22 cellular contexts compared by ENCODE assay signal in the genomic region with DNA sequence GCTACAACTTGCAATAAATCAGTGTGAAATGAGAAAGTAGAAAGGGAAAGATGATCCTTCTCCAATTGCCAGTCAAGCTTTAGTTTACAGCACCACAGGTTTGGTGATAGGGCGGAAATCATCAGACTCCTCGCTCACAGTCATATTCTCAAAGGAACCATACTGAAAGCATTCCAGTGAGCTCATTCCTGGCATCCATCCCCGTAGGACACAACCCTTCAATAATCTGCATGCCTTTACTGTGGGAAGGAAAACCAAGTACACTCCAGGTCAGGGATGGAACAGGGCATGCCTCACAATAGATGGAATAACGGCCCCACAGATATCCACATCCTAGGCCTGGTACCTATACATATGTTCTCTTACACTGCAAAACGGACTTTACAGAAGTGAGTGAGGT.
A peak's percentile ranks its signal among the peaks of the same experiment; 100 is the strongest.
DNase-seq lines count a peak whose midpoint lies in the region; ATAC-seq, FAIRE-seq and TF ChIP-seq lines count a peak whose summit lies in the region.
"Had no signal": no experiment of that assay in that cellular context is flagged by ENCODE, and none has a peak within 500 bp of the region (broad histone marks: within the 10 kb centered on the region; RNA-seq: fewer than 3 reads in every experiment).

No MANE protein-coding gene starts in this region.

- peaks cover 7% of the 10 kb centered on the region for H3K27me3 ChIP-seq in adipocyte (replicated peaks; ENCODE audit: control insufficient read depth, insufficient read depth, low read length)
- no peaks in the 10 kb centered on the region for H3K27me3 ChIP-seq in foreskin keratinocyte
- H3K27me3 ChIP-seq in small intestine (ENCODE audit: control insufficient read depth in 2 of 2, insufficient read depth in 2 of 2, low read length in 2 of 2): no peaks in the 10 kb centered on the region
- no peaks in the 10 kb centered on the region for H3K27me3 ChIP-seq in effector memory CD4-positive, alpha-beta T cell (replicated peaks; ENCODE audit: control insufficient read depth, insufficient read depth, low read length, poor library complexity, severe bottlenecking)
- H3K27me3 ChIP-seq: hepatocyte, uterus had no signal

- ATAC-seq in foreskin keratinocyte (no peak), GM21447 (IDR thresholded peaks at IDR 0.05; ENCODE audit: unreplicated experiment) (no peak)
- no peak for ATAC-seq in activated CD4-positive, alpha-beta T cell treated with anti-CD3 and anti-CD28 coated beads for 36 hours

- no peak for FAIRE-seq in small intestine (lab: Jason Lieb, UNC)

- H3K36me3 ChIP-seq in adipocyte (ENCODE audit: control insufficient read depth, insufficient read depth, low read length, severe bottlenecking): no peaks in the 10 kb centered on the region
- no peaks in the 10 kb centered on the region for H3K36me3 ChIP-seq in small intestine (ENCODE audit: control insufficient read depth in 2 of 2, insufficient read depth in 2 of 2, low read length in 2 of 2)
- H3K36me3 ChIP-seq in effector memory CD4-positive, alpha-beta T cell (ENCODE audit: control insufficient read depth, insufficient read depth, low read length): no peaks in the 10 kb centered on the region
- H3K36me3 ChIP-seq: uterus had no signal

- H3K27ac ChIP-seq in foreskin keratinocyte: no peak overlapping the region
- no peak overlapping the region for H3K27ac ChIP-seq in small intestine (ENCODE audit: low read depth in 1 of 2, low read length in 1 of 2)
- no peak overlapping the region for H3K27ac ChIP-seq in effector memory CD4-positive, alpha-beta T cell (ENCODE audit: insufficient read depth, low read length, poor library complexity, severe bottlenecking)
- H3K27ac ChIP-seq: hepatocyte, uterus had no signal

- intact Hi-C loops in activated CD4-positive, alpha-beta T cell treated with anti-CD3 and anti-CD28 coated beads for 36 hours (cut with DNase I, micrococcal nuclease): no loop called here

- no peak for TF ChIP-seq CTCF in foreskin keratinocyte (conservative IDR thresholded peaks at IDR 0.05)

- CTCF ChIA-PET in activated CD4-positive, alpha-beta T cell treated with anti-CD3 and anti-CD28 coated beads for 36 hours (lab: Charles Lee): no interaction called here

- H3K9ac ChIP-seq in adipocyte (ENCODE audit: low read length): no peak overlapping the region

- H3K9me3 ChIP-seq in adipocyte (ENCODE audit: control insufficient read depth, low read length): no peaks in the 10 kb centered on the region
- H3K9me3 ChIP-seq in small intestine (ENCODE audit: control insufficient read depth, low read depth): no peaks in the 10 kb centered on the region
- H3K9me3 ChIP-seq in effector memory CD4-positive, alpha-beta T cell (ENCODE audit: control insufficient read depth, low read length): no peaks in the 10 kb centered on the region
- H3K9me3 ChIP-seq: uterus had no signal

- H3K4me1 Mint-ChIP-seq in activated CD4-positive, alpha-beta T cell treated with anti-CD3 and anti-CD28 coated beads for 36 hours: no peaks in the 10 kb centered on the region
- H3K4me1 Mint-ChIP-seq: activated B cell treated with CpG ODN at 0.5 μM for 24 hours; activated naive CD8-positive, alpha-beta T cell treated with anti-CD3 and anti-CD28 coated beads for 36 hours; B cell had no signal

- no peak overlapping the region for H3K4me3 Mint-ChIP-seq in activated CD4-positive, alpha-beta T cell treated with anti-CD3 and anti-CD28 coated beads for 36 hours
- H3K4me3 Mint-ChIP-seq: activated B cell treated with CpG ODN at 0.5 μM for 24 hours; activated naive CD8-positive, alpha-beta T cell treated with anti-CD3 and anti-CD28 coated beads for 36 hours; B cell; neural crest cell; stimulated activated naive CD8-positive, alpha-beta T cell treated with anti-CD3 and anti-CD28 coated beads, Interleukin-15, Interleukin-2, amounts not matched to agents 100 ng/mL and 50 ng/mL, for 24 hours had no signal

- H3K4me1 ChIP-seq in adipocyte (ENCODE audit: control insufficient read depth, insufficient read depth, low read length): peaks cover 6% of the 10 kb centered on the region
- no peaks in the 10 kb centered on the region for H3K4me1 ChIP-seq in foreskin keratinocyte
- H3K4me1 ChIP-seq in small intestine (ENCODE audit: control insufficient read depth in 2 of 2, insufficient read depth in 1 of 2, low read depth in 1 of 2, low read length in 1 of 2): no peaks in the 10 kb centered on the region
- no peaks in the 10 kb centered on the region for H3K4me1 ChIP-seq in effector memory CD4-positive, alpha-beta T cell (ENCODE audit: control insufficient read depth, insufficient read depth, low read length, poor library complexity, severe bottlenecking)
- H3K4me1 ChIP-seq: uterus had no signal

- no peak overlapping the region for H3K4me3 ChIP-seq in adipocyte (ENCODE audit: low read length)
- no peak overlapping the region for H3K4me3 ChIP-seq in skeletal muscle cell (ENCODE audit: low read depth, low read length)
- H3K4me3 ChIP-seq in small intestine (ENCODE audit: low read depth in 1 of 2, low read length in 2 of 2): no peak overlapping the region
- no peak overlapping the region for H3K4me3 ChIP-seq in effector memory CD4-positive, alpha-beta T cell (ENCODE audit: insufficient read depth, low read depth, low read length, poor library complexity, severe bottlenecking)
- H3K4me3 ChIP-seq: hepatocyte, uterus had no signal

- WGBS in small intestine, 3 donors: 63 to 71% (median 67%) methylated on average over 5 of the region's 5 CpGs

- H3K36me3 Mint-ChIP-seq in activated CD4-positive, alpha-beta T cell treated with anti-CD3 and anti-CD28 coated beads for 36 hours (ENCODE audit: low read depth): no peaks in the 10 kb centered on the region
- H3K36me3 Mint-ChIP-seq: activated naive CD8-positive, alpha-beta T cell treated with anti-CD3 and anti-CD28 coated beads for 36 hours had no signal

- H3K27ac Mint-ChIP-seq in activated CD4-positive, alpha-beta T cell treated with anti-CD3 and anti-CD28 coated beads for 36 hours: no peak overlapping the region
- H3K27ac Mint-ChIP-seq: activated B cell treated with CpG ODN at 0.5 μM for 24 hours; activated naive CD8-positive, alpha-beta T cell treated with anti-CD3 and anti-CD28 coated beads for 36 hours; B cell; stimulated activated naive CD8-positive, alpha-beta T cell treated with anti-CD3 and anti-CD28 coated beads, Interleukin-15, Interleukin-2, amounts not matched to agents 100 ng/mL and 50 ng/mL, for 24 hours had no signal

- DNase-seq in EL (peak; percentile 27), adipocyte (ENCODE audit: low read depth) (peak; percentile 27), foreskin keratinocyte (peak; percentile 33 to 73), skeletal muscle cell (ENCODE audit: low read depth) (peak; percentile 39), small intestine (no peak)
- no peak for DNase-seq in activated CD4-positive, alpha-beta T cell treated with anti-CD3 and anti-CD28 coated beads for 36 hours
- DNase-seq in effector memory CD4-positive, alpha-beta T cell: no peak
- DNase-seq: activated B cell treated with CpG ODN at 0.5 μM for 24 hours; activated naive CD8-positive, alpha-beta T cell treated with anti-CD3 and anti-CD28 coated beads for 36 hours; central memory CD4-positive, alpha-beta T cell; effector CD8-positive, alpha-beta T cell; islet precursor cell; Kasumi-1; NCI-H1105; OCI-M1; stimulated activated CD4-positive, alpha-beta T cell treated with anti-CD3 and anti-CD28 coated beads, Interleukin-1b, Interleukin-23, amount 100 ng/mL, for 48 hours; uterus had no signal

- no peaks in the 10 kb centered on the region for H3K9me3 Mint-ChIP-seq in activated CD4-positive, alpha-beta T cell treated with anti-CD3 and anti-CD28 coated beads for 36 hours (ENCODE audit: low read depth)
- H3K9me3 Mint-ChIP-seq: activated B cell treated with CpG ODN at 0.5 μM for 24 hours; activated naive CD8-positive, alpha-beta T cell treated with anti-CD3 and anti-CD28 coated beads for 36 hours; neural crest cell; stimulated activated naive CD8-positive, alpha-beta T cell treated with anti-CD3 and anti-CD28 coated beads, Interleukin-15, Interleukin-2, amounts not matched to agents 100 ng/mL and 50 ng/mL, for 24 hours had no signal

- peaks cover 3% of the 10 kb centered on the region for H3K27me3 Mint-ChIP-seq in activated CD4-positive, alpha-beta T cell treated with anti-CD3 and anti-CD28 coated beads for 36 hours

- POLR2A ChIA-PET in activated CD4-positive, alpha-beta T cell treated with anti-CD3 and anti-CD28 coated beads for 36 hours (lab: Charles Lee): no interaction called here

Comparison
In these comparisons a context has a peak if more than half of its experiments do, and no peak if none do; other contexts are left out.
1. DNase-seq: peak in EL (single experiment), adipocyte (single experiment), foreskin keratinocyte (2 of 2) and skeletal muscle cell (single experiment); none in small intestine (single experiment), activated CD4-positive, alpha-beta T cell treated with anti-CD3 and anti-CD28 coated beads for 36 hours (single experiment) and effector memory CD4-positive, alpha-beta T cell (0 of 3).